In the genomic region with DNA sequence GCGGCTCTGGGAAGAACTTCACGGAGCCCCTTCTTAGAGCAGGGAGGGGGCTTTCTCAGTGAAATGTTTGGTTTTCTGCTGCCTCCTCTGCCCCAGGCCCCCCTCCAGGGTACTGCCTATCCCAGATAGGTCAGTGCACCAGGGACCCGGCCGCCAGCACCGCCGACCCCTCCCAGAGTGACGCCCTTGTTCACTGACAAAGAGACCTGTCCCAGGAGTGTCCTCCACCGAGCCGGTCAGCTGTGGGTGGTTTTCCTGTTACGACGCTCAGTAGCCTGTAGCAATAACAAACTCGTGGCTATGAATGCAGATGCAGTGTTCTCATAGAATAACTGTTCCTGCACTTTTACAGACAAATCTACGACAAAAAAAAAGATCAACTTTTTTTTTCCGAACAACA, we compare ENCODE assay signal across 18 cellular contexts.
A peak's percentile ranks its signal among the peaks of the same experiment; 100 is the strongest.
DNase-seq lines count a peak whose midpoint lies in the region; ATAC-seq and TF ChIP-seq lines count a peak whose summit lies in the region.
"Had no signal": no experiment of that assay in that cellular context is flagged by ENCODE, and none has a peak within 500 bp of the region (broad histone marks: within the 10 kb centered on the region; RNA-seq: fewer than 3 reads in every experiment).

No MANE protein-coding gene starts in this region.

- H3K27me3 ChIP-seq in Panc1 (ENCODE audit: control insufficient read depth, insufficient read depth, low read length) (no peaks in the 10 kb centered on the region), thyroid gland (no peaks in the 10 kb centered on the region)

- H3K27ac ChIP-seq in Panc1 (ENCODE audit: low read length) (peak overlapping the region; percentile 96), thyroid gland (peak overlapping the region; percentile 59 to 83 (median 68))
- H3K27ac ChIP-seq: PC-9 had no signal

- peaks cover 2% of the 10 kb centered on the region for H3K36me3 ChIP-seq in Panc1 (ENCODE audit: control insufficient read depth, insufficient read depth, low read length)
- peaks cover 11 to 13% of the 10 kb centered on the region in 2 donors for H3K36me3 ChIP-seq in thyroid gland

- CTCF ChIA-PET in Panc1 (lab: Charles Lee) = no interaction called here

- no TSS peak for BruUV-seq in Panc1 (replicated peaks; lab: Mats Ljungman, UMichigan)

- TF ChIP-seq CTCF in Panc1 (IDR thresholded peaks at IDR 0.05) = no peak
- no peak for TF ChIP-seq CTCF in natural killer cell (IDR thresholded peaks at IDR 0.05)
- TF ChIP-seq CTCF in thyroid gland (IDR thresholded peaks at IDR 0.05) = no peak

- no peaks in the 10 kb centered on the region for H3K4me1 Mint-ChIP-seq in central memory CD8-positive, alpha-beta T cell
- H3K4me1 Mint-ChIP-seq in natural killer cell = peaks cover 9 to 26% of the 10 kb centered on the region in 2 donors
- H3K4me1 Mint-ChIP-seq: activated B cell treated with CpG ODN at 0.5 μM for 24 hours; activated CD8-positive, alpha-beta memory T cell treated with anti-CD3 and anti-CD28 coated beads, Interleukin-2, amount 10 ng/mL, durations not matched to agents 7 days and 5 days had no signal

- ATAC-seq in Panc1 = no peak
- no peak for ATAC-seq in central memory CD8-positive, alpha-beta T cell (replicated peaks; ENCODE audit: extremely low read depth, poor library complexity, severe bottlenecking)
- ATAC-seq in natural killer cell = no peak
- ATAC-seq in HG03139 (IDR thresholded peaks at IDR 0.05; ENCODE audit: unreplicated experiment) = no peak
- ATAC-seq: activated CD8-positive, alpha-beta memory T cell treated with anti-CD3 and anti-CD28 coated beads, Interleukin-2, amount 10 ng/mL, durations not matched to agents 7 days and 5 days; naive thymus-derived CD8-positive, alpha-beta T cell; stimulated activated naive CD8-positive, alpha-beta T cell treated with anti-CD3 and anti-CD28 coated beads, Interleukin-15, amount 100 ng/mL, for 72 hours had no signal

- H3K36me3 Mint-ChIP-seq in central memory CD8-positive, alpha-beta T cell (ENCODE audit: insufficient read depth) = peaks cover 27% of the 10 kb centered on the region
- no peaks in the 10 kb centered on the region for H3K36me3 Mint-ChIP-seq in natural killer cell
- H3K36me3 Mint-ChIP-seq: activated naive CD8-positive, alpha-beta T cell had no signal

- H3K4me3 Mint-ChIP-seq in central memory CD8-positive, alpha-beta T cell = no peak overlapping the region
- no peak overlapping the region for H3K4me3 Mint-ChIP-seq in natural killer cell
- H3K4me3 Mint-ChIP-seq: activated B cell treated with CpG ODN at 0.5 μM for 24 hours; activated CD8-positive, alpha-beta memory T cell treated with anti-CD3 and anti-CD28 coated beads, Interleukin-2, amount 10 ng/mL, durations not matched to agents 7 days and 5 days; activated naive CD8-positive, alpha-beta T cell; CD14-positive monocyte; naive thymus-derived CD8-positive, alpha-beta T cell; stimulated activated naive CD8-positive, alpha-beta T cell treated with anti-CD3 and anti-CD28 coated beads, Interleukin-15, amount 100 ng/mL, for 72 hours had no signal

- H3K9me3 Mint-ChIP-seq in central memory CD8-positive, alpha-beta T cell = no peaks in the 10 kb centered on the region
- H3K9me3 Mint-ChIP-seq in natural killer cell = no peaks in the 10 kb centered on the region
- H3K9me3 Mint-ChIP-seq: activated B cell treated with CpG ODN at 0.5 μM for 24 hours; CD14-positive monocyte; stimulated activated naive CD8-positive, alpha-beta T cell treated with anti-CD3 and anti-CD28 coated beads, Interleukin-15, amount 100 ng/mL, for 72 hours had no signal

- peak overlapping the region; percentile 53 for H3K27ac Mint-ChIP-seq in central memory CD8-positive, alpha-beta T cell (ENCODE audit: low read depth)
- peak overlapping the region; percentile 39 to 67 for H3K27ac Mint-ChIP-seq in natural killer cell
- H3K27ac Mint-ChIP-seq: activated B cell treated with CpG ODN at 0.5 μM for 24 hours; activated CD8-positive, alpha-beta memory T cell treated with anti-CD3 and anti-CD28 coated beads, Interleukin-2, amount 10 ng/mL, durations not matched to agents 7 days and 5 days; activated naive CD8-positive, alpha-beta T cell had no signal

- H3K4me3 ChIP-seq in Panc1 (ENCODE audit: low read depth in 2 of 2, low read length in 2 of 2) (no peak overlapping the region), thyroid gland (replicated peaks in 1 of 3) (no peak overlapping the region)
- H3K4me3 ChIP-seq: PC-9 had no signal

- H3K9me3 ChIP-seq in Panc1 (ENCODE audit: control insufficient read depth, insufficient read depth, low read depth, low read length) (no peaks in the 10 kb centered on the region), thyroid gland (no peaks in the 10 kb centered on the region)

- POLR2A ChIA-PET in Panc1 (lab: Charles Lee) = interaction anchor here (0.6 kb wide), 1 partner anchor 774 kb away, joined by 8 read pairs; no protein-coding TSS in a partner anchor

- intact Hi-C loops in Panc1 (cut with micrococcal nuclease; ENCODE audit: unreplicated experiment) = loop anchor here (5.0 to 10.0 kb wide), 2 partner anchors 49 to 86 kb away; a partner anchor contains a TSS
- intact Hi-C loops in natural killer cell (cut with micrococcal nuclease) = no loop called here
- intact Hi-C loops in thyroid gland (cut with DNase I) = no loop called here

- no peaks in the 10 kb centered on the region for H3K27me3 Mint-ChIP-seq in central memory CD8-positive, alpha-beta T cell
- no peaks in the 10 kb centered on the region for H3K27me3 Mint-ChIP-seq in natural killer cell (ENCODE audit: low read depth in 2 of 2)
- H3K27me3 Mint-ChIP-seq: activated B cell treated with CpG ODN at 0.5 μM for 24 hours; activated CD8-positive, alpha-beta memory T cell treated with anti-CD3 and anti-CD28 coated beads, Interleukin-2, amount 10 ng/mL, durations not matched to agents 7 days and 5 days; activated naive CD8-positive, alpha-beta T cell; naive thymus-derived CD8-positive, alpha-beta T cell; stimulated activated naive CD8-positive, alpha-beta T cell treated with anti-CD3 and anti-CD28 coated beads, Interleukin-15, amount 100 ng/mL, for 72 hours had no signal

- no peak for DNase-seq in Panc1 (ENCODE audit: low read depth, low spot score)
- no peak for DNase-seq in central memory CD8-positive, alpha-beta T cell (ENCODE audit: low spot score in 2 of 2)
- DNase-seq in natural killer cell = no peak
- peak; percentile 56 to 61 for DNase-seq in thyroid gland
- no peak for DNase-seq in stimulated activated CD4-positive, alpha-beta T cell treated with anti-CD3 and anti-CD28 coated beads, Interleukin-4, amount 100 ng/mL, for 4 hours
- no peak for DNase-seq in KBM-7
- DNase-seq: activated B cell treated with CpG ODN at 0.5 μM for 24 hours; activated CD8-positive, alpha-beta memory T cell treated with anti-CD3 and anti-CD28 coated beads, Interleukin-2, amount 10 ng/mL, durations not matched to agents 7 days and 5 days; erythroblast; kidney glomerular epithelial cell; naive thymus-derived CD8-positive, alpha-beta T cell; NCI-H187; NCI-H69; PC-9; stimulated activated naive CD8-positive, alpha-beta T cell treated with anti-CD3 and anti-CD28 coated beads, Interleukin-15, amount 100 ng/mL, for 72 hours had no signal

- WGBS in thyroid gland, 2 donors = 37 to 58% methylated on average over 9 to 14 of the region's 14 CpGs

- in situ Hi-C loops in Panc1 (cut with HindIII; ENCODE audit: low pct_unique_long_range_greater_than_20kb, low sequenced_read_pairs) = no loop called here
- in situ Hi-C loops in KBM-7 (cut with MboI; ENCODE audit: low pct_unique_long_range_greater_than_20kb, low sequenced_read_pairs) = no loop called here

- no peak for TF ChIP-seq POLR2A in thyroid gland (IDR thresholded peaks at IDR 0.05)

- H3K4me1 ChIP-seq in Panc1 (ENCODE audit: control insufficient read depth, insufficient read depth, low read length) (peaks cover 96% of the 10 kb centered on the region), thyroid gland (peaks cover 25 to 69% of the 10 kb centered on the region in 2 donors)

Comparison
In these comparisons a context has a peak if more than half of its experiments do, and no peak if none do; other contexts are left out.
1. DNase-seq: peak in thyroid gland (2 of 2); none in Panc1 (single experiment), central memory CD8-positive, alpha-beta T cell (0 of 2), natural killer cell (single experiment), stimulated activated CD4-positive, alpha-beta T cell treated with anti-CD3 and anti-CD28 coated beads, Interleukin-4, amount 100 ng/mL, for 4 hours (0 of 2) and KBM-7 (single experiment).